Comparison of ENCODE assay signal across 8 cellular contexts in genomic region chr1:244862699-244863490, GRCh38. TPM values are rescaled to one million over a fixed set of nuclear protein-coding genes. Genes with fewer than 3 reads are reported as not detected.
A peak's percentile ranks its signal among the peaks of the same experiment; 100 is the strongest.
DNase-seq lines count a peak whose midpoint lies in the region; ATAC-seq and TF ChIP-seq lines count a peak whose summit lies in the region.

No MANE protein-coding gene starts in this region.

- H3K27ac Mint-ChIP-seq in type B pancreatic cell: peak overlapping the region; percentile 95

- intact Hi-C loops in heart left ventricle (cut with DNase I) (loop anchor here in 6 of 10 donors (1.0 to 10.0 kb wide), 8 partner anchors 29 to 411 kb away; partner anchors contain the start of genes ADSS2 (in 2 of the 6) and DESI2 (in 1 of the 6)), posterior cingulate gyrus (cut with DNase I) (loop anchor here (1.0 to 10.0 kb wide), 6 partner anchors 28 to 1702 kb away; partner anchors contain the start of genes CNST, COX20, DESI2 and TFB2M)

- no peaks in the 10 kb centered on the region for H3K9me3 ChIP-seq in heart left ventricle

- peak overlapping the region; percentile 90 for H3K4me3 Mint-ChIP-seq in type B pancreatic cell

- H3K36me3 Mint-ChIP-seq in type B pancreatic cell: peaks cover 32% of the 10 kb centered on the region

- peaks cover 0 to 43% (median 38%) of the 10 kb centered on the region in 9 donors for H3K36me3 ChIP-seq in heart left ventricle

- peaks cover 5 to 63% (median 53%) of the 10 kb centered on the region in 12 donors for H3K4me1 ChIP-seq in heart left ventricle

- H3K4me3 ChIP-seq in GM12864 (ENCODE audit: low read depth, low read length) (peak overlapping the region; percentile 100), heart left ventricle (peak overlapping the region; percentile 88 to 100 (median 96))

- peak; percentile 66 for ATAC-seq in HG02642 (IDR thresholded peaks at IDR 0.05; ENCODE audit: poor library complexity, unreplicated experiment)
- peak; percentile 67 to 90 (median 81) for ATAC-seq in heart left ventricle

- H3K27me3 ChIP-seq in heart left ventricle: no peaks in the 10 kb centered on the region

- TF ChIP-seq CTCF in GM12864 (IDR thresholded peaks at IDR 0.05; ENCODE audit: low read depth, low read length, missing control alignments) (no peak), heart left ventricle (IDR thresholded peaks at IDR 0.05) (peak in 1 of 12 donors; percentile 11), type B pancreatic cell (conservative IDR thresholded peaks at IDR 0.05) (no peak)

- no peaks in the 10 kb centered on the region for H3K27me3 Mint-ChIP-seq in type B pancreatic cell

- 1% methylated on average over 65 to 80 of the region's 87 CpGs for WGBS in adipose tissue, 3 donors
- 1% methylated on average over 22 to 87 of the region's 87 CpGs for WGBS in heart left ventricle, 4 donors

- peak in 1 of 2 donors; percentile 36 for TF ChIP-seq POLR2A in heart left ventricle (IDR thresholded peaks at IDR 0.05)

- H3K9me3 Mint-ChIP-seq in type B pancreatic cell: no peaks in the 10 kb centered on the region

- H3K27ac ChIP-seq in adipose tissue (ENCODE audit: low read depth, low read length) (peak overlapping the region; percentile 99), heart left ventricle (peak overlapping the region; percentile 94 to 100 (median 100))

- H3K4me1 Mint-ChIP-seq in type B pancreatic cell (ENCODE audit: unreplicated experiment): peaks cover 33% of the 10 kb centered on the region

- peak; percentile 67 for DNase-seq in GM12864 (ENCODE audit: low read depth)
- peak; percentile 76 for DNase-seq in NCI-H1105 treated with DMSO at 0.1 percent for 48 hours (lab: John Stamatoyannopoulos, UW)
- DNase-seq in SW480 (ENCODE audit: low spot score): peak; percentile 87
- DNase-seq in heart left ventricle: peak; percentile 97 to 99 (median 98)
- peak; percentile 90 to 99 (median 96) for DNase-seq in posterior cingulate gyrus
- DNase-seq in type B pancreatic cell (ENCODE audit: extremely low spot score, unreplicated experiment): peak; percentile 98

RNA-seq across cellular contexts. Expression of gene HNRNPU, which starts 1.4 kb away (rescaled TPM):
- polyA plus RNA-seq in adipose tissue (100 to 1,000 TPM in 2 of 3 donors, 10 to 100 TPM in 1; 92.2 to 196 (median 185) TPM), heart left ventricle (100 to 1,000 TPM in 1 of 2 donors, 10 to 100 TPM in 1; 85.6 to 118 TPM)
- total RNA-seq in heart left ventricle (100 to 1,000 TPM; 138 to 218 (median 169) TPM), type B pancreatic cell (ENCODE audit: low replicate concordance) (328 and 485 TPM in 2 replicates)

RNA-seq across cellular contexts. Expression of gene COX20, which starts 27.4 kb away (rescaled TPM):
- polyA plus RNA-seq in adipose tissue (10 to 100 TPM; 22.7 to 68.7 (median 29.9) TPM), heart left ventricle (100 to 1,000 TPM in 1 of 2 donors, 10 to 100 TPM in 1; 58.3 to 122 TPM)
- total RNA-seq in heart left ventricle (10 to 100 TPM; 43.5 to 77.4 (median 59.8) TPM), type B pancreatic cell (ENCODE audit: low replicate concordance) (22.7 TPM in 2 replicates)

Comparison
In these comparisons a context has a peak if more than half of its experiments do, and no peak if none do; other contexts are left out.
1. Peak in every context shown above with its lines: DNase-seq, ATAC-seq, H3K4me3 ChIP-seq and H3K27ac ChIP-seq.